In genomic region chr15:65384895-65385867, GRCh38 we compare ENCODE assay signal across 8 cellular contexts. TPM values are rescaled to one million over a fixed set of nuclear protein-coding genes. Genes with fewer than 3 reads are reported as not detected.
A peak's percentile ranks its signal among the peaks of the same experiment; 100 is the strongest.
DNase-seq lines count a peak whose midpoint lies in the region; ATAC-seq and TF ChIP-seq lines count a peak whose summit lies in the region.

No MANE protein-coding gene starts in this region.

- H3K4me3 Mint-ChIP-seq in dendritic cell treated with granulocyte-macrophage colony-stimulating factor and Interleukin-4, amounts not matched to agents 40 ng/mL and 50 ng/mL, for 4 days = peak overlapping the region; percentile 87

- H3K36me3 Mint-ChIP-seq in dendritic cell treated with granulocyte-macrophage colony-stimulating factor and Interleukin-4, amounts not matched to agents 40 ng/mL and 50 ng/mL, for 4 days (ENCODE audit: low read depth) = peaks cover 6% of the 10 kb centered on the region

- peak; percentile 94 for TF ChIP-seq CTCF in GM10248 (IDR thresholded peaks at IDR 0.05; ENCODE audit: control extremely low read depth, extremely low read depth, low read depth, missing control alignments)
- TF ChIP-seq CTCF in left lung (IDR thresholded peaks at IDR 0.05) = peak; percentile 80 to 86

- H3K4me1 ChIP-seq in left lung = peaks cover 7 to 13% of the 10 kb centered on the region in 2 donors

- CTCF ChIA-PET in GM10248 (lab: Yijun Ruan, JAX) = interaction anchor here (0.6 to 11.9 kb wide), 49 partner anchors 9 to 654 kb away, joined by 3 to 203 read pairs (median 4); partner anchors contain the start of gene RNU5B-1

- ATAC-seq in HG03354 (IDR thresholded peaks at IDR 0.05; ENCODE audit: poor library complexity, severe bottlenecking, unreplicated experiment) = peak; percentile 77
- ATAC-seq in left lung = peak; percentile 98
- no peak for ATAC-seq in HG03460 (IDR thresholded peaks at IDR 0.05; ENCODE audit: unreplicated experiment)

- no peak overlapping the region for H3K27ac ChIP-seq in left lung

- H3K27ac Mint-ChIP-seq in dendritic cell treated with granulocyte-macrophage colony-stimulating factor and Interleukin-4, amounts not matched to agents 40 ng/mL and 50 ng/mL, for 4 days = peak overlapping the region; percentile 53

- peaks cover 14% of the 10 kb centered on the region for H3K4me1 Mint-ChIP-seq in dendritic cell treated with granulocyte-macrophage colony-stimulating factor and Interleukin-4, amounts not matched to agents 40 ng/mL and 50 ng/mL, for 4 days (ENCODE audit: low read depth)

- no peaks in the 10 kb centered on the region for H3K9me3 Mint-ChIP-seq in dendritic cell treated with granulocyte-macrophage colony-stimulating factor and Interleukin-4, amounts not matched to agents 40 ng/mL and 50 ng/mL, for 4 days

- no peaks in the 10 kb centered on the region for H3K36me3 ChIP-seq in left lung

- peaks cover 54% of the 10 kb centered on the region for H3K27me3 Mint-ChIP-seq in dendritic cell treated with granulocyte-macrophage colony-stimulating factor and Interleukin-4, amounts not matched to agents 40 ng/mL and 50 ng/mL, for 4 days

- POLR2A ChIA-PET in GM10248 (lab: Yijun Ruan, JAX) = interaction anchor here (1.1 kb wide), 1 partner anchor 80 kb away, joined by 4 read pairs; the partner anchor contains the start of gene RNU5B-1

- intact Hi-C loops in dendritic cell treated with granulocyte-macrophage colony-stimulating factor and Interleukin-4, amounts not matched to agents 40 ng/mL and 50 ng/mL, for 4 days (cut with micrococcal nuclease) = loop anchor here (1.0 kb wide), 1 partner anchor 66 kb away; no protein-coding TSS in a partner anchor
- intact Hi-C loops in left lung (cut with DNase I) = loop anchor here in 1 of 2 donors (5.0 kb wide), 2 partner anchors 58 to 68 kb away; no protein-coding TSS in a partner anchor

- DNase-seq in GM10248 (ENCODE audit: extremely low spot score) (peak; percentile 94), NCI-H69 (lab: John Stamatoyannopoulos, UW) (peak; percentile 92), left lung (peak; percentile 80 to 91)
- peak; percentile 82 to 85 for DNase-seq in activated CD4-positive, alpha-beta T cell treated with anti-CD3 and anti-CD28 coated beads, Interleukin-2, amount 50 U/mL, for 4 hours
- DNase-seq in stimulated activated CD4-positive, alpha-beta T cell treated with anti-CD3 and anti-CD28 coated beads, Interleukin-2, amount 100 ng/mL, for 48 hours = peak; percentile 81 to 91

- peaks cover 0 to 49% of the 10 kb centered on the region in 2 donors for H3K27me3 ChIP-seq in left lung

- H3K9me3 ChIP-seq in left lung = no peaks in the 10 kb centered on the region

- H3K4me3 ChIP-seq in left lung = peak overlapping the region; percentile 12 to 30

RNA-seq across cellular contexts. Expression of gene IGDCC3, which starts 7.4 kb away (rescaled TPM):
- under 1 TPM in 1 of 2 donors, not detected in 1; 0.20 TPM for total RNA-seq in left lung

RNA-seq across cellular contexts. Expression of gene IGDCC4, which starts 37.6 kb away (rescaled TPM):
- total RNA-seq in left lung = 1 to 10 TPM; 1.9 to 5.4 TPM
